ENCODE assay signal across 3 cellular contexts in genomic region chr9:36815023-36815422, GRCh38.
TF ChIP-seq lines count a peak whose summit lies in the region.

No MANE protein-coding gene starts in this region.

TF ChIP-seq in IMR-90, 13 proteins besides CTCF, POLR2A, EP300 and RAD21 (continued from another document):
- TF ChIP-seq USF2 (IDR thresholded peaks at IDR 0.05; ENCODE audit: low read depth, low read length) = peak; percentile 23; the same call in 1 of the 2 replicates

TF ChIP-seq in Ishikawa, 13 proteins besides CTCF, POLR2A, EP300 and RAD21 (continued from another document):
- TF ChIP-seq TAF1 (IDR thresholded peaks at IDR 0.05; ENCODE audit: low read depth) (no peak), MAX (IDR thresholded peaks at IDR 0.05) (no peak)

TF ChIP-seq in WTC11, 78 proteins besides CTCF, POLR2A, EP300 and RAD21 (continued from another document):
- TF ChIP-seq ESRRA (CRISPR knock-in tag; IDR thresholded peaks at IDR 0.05; ENCODE audit: borderline replicate concordance) = no peak
- no peak for TF ChIP-seq KAT7 (CRISPR knock-in tag; IDR thresholded peaks at IDR 0.05; ENCODE audit: borderline replicate concordance)
- no peak for TF ChIP-seq NR3C1 (CRISPR knock-in tag; conservative IDR thresholded peaks at IDR 0.05; ENCODE audit: low read depth)
- TF ChIP-seq ZNF671 (CRISPR knock-in tag; IDR thresholded peaks at IDR 0.05) = no peak
- TF ChIP-seq CREB1 (CRISPR knock-in tag; IDR thresholded peaks at IDR 0.05) = no peak
- TF ChIP-seq AR (CRISPR knock-in tag; IDR thresholded peaks at IDR 0.05) = no peak
- no peak for TF ChIP-seq ZNF425 (CRISPR knock-in tag; conservative IDR thresholded peaks at IDR 0.05)
- TF ChIP-seq AFF4 (CRISPR knock-in tag; IDR thresholded peaks at IDR 0.05; ENCODE audit: borderline replicate concordance) = no peak
- TF ChIP-seq MLX (CRISPR knock-in tag; IDR thresholded peaks at IDR 0.05) = no peak
- TF ChIP-seq ATF3 (CRISPR knock-in tag; conservative IDR thresholded peaks at IDR 0.05) = no peak
- TF ChIP-seq NFATC4 (CRISPR knock-in tag; IDR thresholded peaks at IDR 0.05) = no peak
